In genomic region chr17:73141411-73141810, GRCh38 we compare ENCODE assay signal across 21 cellular contexts. TPM values are rescaled to one million over a fixed set of nuclear protein-coding genes. Genes with fewer than 3 reads are reported as not detected.
"Had no signal": no experiment of that assay in that cellular context is flagged by ENCODE, and none has a peak within 500 bp of the region (broad histone marks: within the 10 kb centered on the region; RNA-seq: fewer than 3 reads in every experiment).

No MANE protein-coding gene starts in this region.

- H3K27me3 ChIP-seq: breast epithelium, colonic mucosa, ovary had no signal

- H3K4me3 Mint-ChIP-seq: activated B cell treated with CpG ODN at 0.5 μM for 24 hours; activated CD4-positive, alpha-beta T cell treated with anti-CD3 and anti-CD28 coated beads for 36 hours; activated naive CD8-positive, alpha-beta T cell treated with anti-CD3 and anti-CD28 coated beads for 36 hours; activated T-cell treated with anti-CD3 and anti-CD28 coated beads, Interleukin-2, amount 50 U/mL, for 4 hours; memory B cell; natural killer cell treated with Interleukin-12 subunit alpha and Interleukin-12 subunit beta and Interleukin-15 and Interleukin-18, amount 100 ng/mL, for 72 hours; T-helper 2 cell treated with Interferon-gamma antibody and Interleukin-4, amounts not matched to agents 5 μg/mL and 100 μg/mL, for 36 hours had no signal

- H3K36me3 ChIP-seq: breast epithelium, colonic mucosa, heart left ventricle, ovary, prostate gland, thoracic aorta had no signal

- H3K4me3 ChIP-seq: breast epithelium, colonic mucosa, heart left ventricle, ovary, prostate gland, thoracic aorta had no signal

- H3K27me3 Mint-ChIP-seq: activated naive CD8-positive, alpha-beta T cell treated with anti-CD3 and anti-CD28 coated beads for 36 hours had no signal

- H3K4me1 ChIP-seq: breast epithelium, colonic mucosa, prostate gland had no signal

- H3K9me3 ChIP-seq: colonic mucosa, ovary, prostate gland, thoracic aorta had no signal

- DNase-seq: activated B cell treated with CpG ODN at 0.5 μM for 24 hours; activated CD4-positive, alpha-beta T cell treated with anti-CD3 and anti-CD28 coated beads for 36 hours; activated CD4-positive, alpha-beta T cell treated with anti-CD3 and anti-CD28 coated beads, Interleukin-2, amount 50 U/mL, for 4 hours; activated CD8-positive, alpha-beta memory T cell treated with anti-CD3 and anti-CD28 coated beads for 24 hours; activated CD8-positive, alpha-beta memory T cell treated with anti-CD3 and anti-CD28 coated beads, Interleukin-2, amount 50 U/mL, for 4 hours; activated naive CD4-positive, alpha-beta T cell; activated naive CD8-positive, alpha-beta T cell treated with anti-CD3 and anti-CD28 coated beads for 36 hours; activated T-cell treated with anti-CD3 and anti-CD28 coated beads, Interleukin-2, amount 50 U/mL, for 4 hours; colonic mucosa; heart left ventricle; ovary; stimulated activated CD4-positive, alpha-beta T cell treated with anti-CD3 and anti-CD28 coated beads, Interleukin-4, amount 100 ng/mL, for 1 hour; stimulated activated naive CD4-positive, alpha-beta T cell had no signal

- H3K27ac ChIP-seq: breast epithelium, colonic mucosa, ovary, prostate gland, thoracic aorta had no signal

- ATAC-seq: activated CD4-positive, alpha-beta T cell treated with anti-CD3 and anti-CD28 coated beads for 36 hours; activated T-cell treated with anti-CD3 and anti-CD28 coated beads, Interleukin-2, amount 50 U/mL, for 4 hours; natural killer cell treated with Interleukin-12 subunit alpha and Interleukin-12 subunit beta and Interleukin-15 and Interleukin-18, amount 100 ng/mL, for 72 hours had no signal

- H3K36me3 Mint-ChIP-seq: memory B cell had no signal

- H3K4me1 Mint-ChIP-seq: memory B cell had no signal

- H3K27ac Mint-ChIP-seq: activated B cell treated with CpG ODN at 0.5 μM for 24 hours; activated CD4-positive, alpha-beta T cell treated with anti-CD3 and anti-CD28 coated beads for 36 hours; activated naive CD8-positive, alpha-beta T cell treated with anti-CD3 and anti-CD28 coated beads for 36 hours; activated T-helper 2 cell treated with anti-CD3 and anti-CD28 coated beads, Interferon-gamma antibody, Interleukin-2, Interleukin-4, amounts not matched to agents 10 μg/mL and 5 μg/mL and 100 μg/mL, durations not matched to agents 14 hours and 24 hours and 36 hours; memory B cell; natural killer cell treated with Interleukin-12 subunit alpha and Interleukin-12 subunit beta and Interleukin-15 and Interleukin-18, amount 100 ng/mL, for 72 hours; T-helper 2 cell treated with Interferon-gamma antibody and Interleukin-4, amounts not matched to agents 5 μg/mL and 100 μg/mL, for 36 hours had no signal

RNA-seq across cellular contexts. Expression of gene SSTR2, which starts 23.4 kb away (rescaled TPM):
- total RNA-seq: fibroblast of villous mesenchyme; natural killer cell treated with Interleukin-12 subunit alpha and Interleukin-12 subunit beta and Interleukin-15 and Interleukin-18, amount 100 ng/mL, for 72 hours had no signal
